In genomic region chr14:61088081-61088480, GRCh38 we compare ENCODE assay signal across 7 cellular contexts.
"Had no signal": no experiment of that assay in that cellular context is flagged by ENCODE, and none has a peak within 500 bp of the region (broad histone marks: within the 10 kb centered on the region; RNA-seq: fewer than 3 reads in every experiment).

No MANE protein-coding gene starts in this region.

- DNase-seq: GDM1, GF-D8 had no signal

- H3K4me3 ChIP-seq: GM12878 had no signal

- ATAC-seq: GM12878 had no signal

- FAIRE-seq: G401.6, GM12878, GM12892, GM18507, GM19239 had no signal
